Comparison of ENCODE assay signal across 8 cellular contexts in genomic region chr17:8080208-8080798, GRCh38. TPM values are rescaled to one million over a fixed set of nuclear protein-coding genes. Genes with fewer than 3 reads are reported as not detected.
DNase-seq lines count a peak whose midpoint lies in the region; ATAC-seq and TF ChIP-seq lines count a peak whose summit lies in the region.

No MANE protein-coding gene starts in this region.

- DNase-seq in MG63 = no peak
- no peak for DNase-seq in neural progenitor cell (ENCODE audit: low spot score)
- DNase-seq in effector CD4-positive, alpha-beta T cell = no peak

- H3K36me3 Mint-ChIP-seq in neural progenitor cell = no peaks in the 10 kb centered on the region

- H3K4me2 ChIP-seq in BLaER1 (peak overlapping the region; percentile 94), neural progenitor cell (peak overlapping the region; percentile 89)

- H3K36me3 ChIP-seq in BLaER1 = no peaks in the 10 kb centered on the region
- no peaks in the 10 kb centered on the region for H3K36me3 ChIP-seq in MG63
- H3K36me3 ChIP-seq in ectodermal cell (ENCODE audit: control insufficient read depth, insufficient read depth, low read length) = no peaks in the 10 kb centered on the region
- no peaks in the 10 kb centered on the region for H3K36me3 ChIP-seq in neural progenitor cell

- H3K9ac ChIP-seq in BLaER1 = no peak overlapping the region
- H3K9ac ChIP-seq in neural progenitor cell = no peak overlapping the region

- no peak for ATAC-seq in activated CD4-positive, CD25-positive, alpha-beta regulatory T cell treated with anti-CD3 and anti-CD28 coated beads, Interleukin-2, amount 50 U/mL, for 24 hours
- no peak for ATAC-seq in GM19351 (IDR thresholded peaks at IDR 0.05; ENCODE audit: unreplicated experiment)
- no peak for ATAC-seq in HG02571 (IDR thresholded peaks at IDR 0.05; ENCODE audit: unreplicated experiment)

- H4K20me1 ChIP-seq in BLaER1 (no peaks in the 10 kb centered on the region), neural progenitor cell (ENCODE audit: low read depth) (no peaks in the 10 kb centered on the region)

- no peaks in the 10 kb centered on the region for H3K79me2 ChIP-seq in neural progenitor cell (ENCODE audit: low read depth)

- H3K4me3 ChIP-seq in BLaER1 (peak overlapping the region; percentile 65), MG63 (peak overlapping the region; percentile 30; the same call in 1 of the 2 replicates), ectodermal cell (ENCODE audit: insufficient read depth, low read depth, low read length) (peak overlapping the region; percentile 51), neural progenitor cell (peak overlapping the region; percentile 69)

- no peaks in the 10 kb centered on the region for H3K4me1 Mint-ChIP-seq in neural progenitor cell

- H3K4me1 ChIP-seq in BLaER1 (peaks cover 6% of the 10 kb centered on the region; the same call in 1 of the 2 replicates), ectodermal cell (ENCODE audit: control insufficient read depth, insufficient read depth, low read length) (no peaks in the 10 kb centered on the region), neural progenitor cell (peaks cover 4% of the 10 kb centered on the region)

- peaks cover 30% of the 10 kb centered on the region for H3K27me3 Mint-ChIP-seq in neural progenitor cell (ENCODE audit: insufficient read depth, low read depth)

- peaks cover 2% of the 10 kb centered on the region for H3K9me3 Mint-ChIP-seq in neural progenitor cell

- no peak overlapping the region for H2AFZ ChIP-seq in neural progenitor cell (replicated peaks)

- peaks cover 21% of the 10 kb centered on the region for H3K27me3 ChIP-seq in BLaER1
- peaks cover 6% of the 10 kb centered on the region; the same call in 1 of the 2 replicates for H3K27me3 ChIP-seq in MG63
- H3K27me3 ChIP-seq in ectodermal cell (ENCODE audit: control insufficient read depth, insufficient read depth, low read length, poor library complexity, severe bottlenecking) = peaks cover 72% of the 10 kb centered on the region
- H3K27me3 ChIP-seq in neural progenitor cell = peaks cover 66% of the 10 kb centered on the region

- WGBS in ectodermal cell, 2 experiments = 40 to 41% methylated on average over 25 of the region's 25 CpGs

- H3K4me3 Mint-ChIP-seq in neural progenitor cell = peak overlapping the region; percentile 90

- H3K27ac ChIP-seq in BLaER1 (no peak overlapping the region), ectodermal cell (ENCODE audit: insufficient read depth, low read depth, low read length, poor library complexity, severe bottlenecking) (no peak overlapping the region), neural progenitor cell (no peak overlapping the region)

- H3F3A ChIP-seq in neural progenitor cell (ENCODE audit: low read depth) = no peaks in the 10 kb centered on the region

- no peak for TF ChIP-seq CTCF in neural progenitor cell (IDR thresholded peaks at IDR 0.05)

- H3K9me3 ChIP-seq in BLaER1 (no peaks in the 10 kb centered on the region; the same call in 1 of the 2 replicates), MG63 (no peaks in the 10 kb centered on the region), ectodermal cell (ENCODE audit: control insufficient read depth, low read length) (no peaks in the 10 kb centered on the region), neural progenitor cell (ENCODE audit: low read depth) (no peaks in the 10 kb centered on the region)

- no peak overlapping the region for H3K27ac Mint-ChIP-seq in neural progenitor cell

RNA-seq across cellular contexts. Expression of gene ALOX12B, which starts 7.2 kb away (rescaled TPM):
- not detected in 2 replicates for total RNA-seq in MG63 (2014; rRNA removed; shearing (Covaris generic); ENCODE audit: low replicate concordance)
- polyA plus RNA-seq in ectodermal cell (2013, experiment 1 of 4) = 1.6 TPM
- polyA plus RNA-seq in ectodermal cell (2013, experiment 2 of 4) = 0.39 TPM
- 0.32 TPM for polyA plus RNA-seq in ectodermal cell (2013, experiment 3 of 4)
- 0.45 TPM for polyA plus RNA-seq in ectodermal cell (2013, experiment 4 of 4)
- total RNA-seq in neural progenitor cell (ENCODE audit: low replicate concordance) = 0.28 TPM in 1 of 2 replicates, not detected in the other

RNA-seq across cellular contexts. Expression of gene ALOXE3, which starts 38.0 kb away (rescaled TPM):
- total RNA-seq in MG63 (2014; rRNA removed; shearing (Covaris generic); ENCODE audit: low replicate concordance) = not detected in 2 replicates
- polyA plus RNA-seq in ectodermal cell (2013, experiment 1 of 4) = not detected
- polyA plus RNA-seq in ectodermal cell (2013, experiment 2 of 4) = not detected
- not detected for polyA plus RNA-seq in ectodermal cell (2013, experiment 3 of 4)
- not detected for polyA plus RNA-seq in ectodermal cell (2013, experiment 4 of 4)
- not detected in 2 replicates for total RNA-seq in neural progenitor cell (ENCODE audit: low replicate concordance)

RNA-seq across cellular contexts. Expression of gene ALOX15B, which starts 41.4 kb away (rescaled TPM):
- total RNA-seq in MG63 (2014; rRNA removed; shearing (Covaris generic); ENCODE audit: low replicate concordance) = not detected in 2 replicates
- polyA plus RNA-seq in ectodermal cell (2013, experiment 1 of 4) = not detected
- polyA plus RNA-seq in ectodermal cell (2013, experiment 2 of 4) = not detected
- polyA plus RNA-seq in ectodermal cell (2013, experiment 3 of 4) = not detected
- not detected for polyA plus RNA-seq in ectodermal cell (2013, experiment 4 of 4)
- 0.06 TPM in 1 of 2 replicates, not detected in the other for total RNA-seq in neural progenitor cell (ENCODE audit: low replicate concordance)

RNA-seq across cellular contexts. Expression of gene HES7, which starts 43.6 kb away (rescaled TPM):
- not detected in 2 replicates for total RNA-seq in MG63 (2014; rRNA removed; shearing (Covaris generic); ENCODE audit: low replicate concordance)
- not detected for polyA plus RNA-seq in ectodermal cell (2013, experiment 1 of 4)
- polyA plus RNA-seq in ectodermal cell (2013, experiment 2 of 4) = 0.21 TPM
- polyA plus RNA-seq in ectodermal cell (2013, experiment 3 of 4) = 0.91 TPM
- polyA plus RNA-seq in ectodermal cell (2013, experiment 4 of 4) = 0.53 TPM
- total RNA-seq in neural progenitor cell (ENCODE audit: low replicate concordance) = 2.0 TPM in 1 of 2 replicates, not detected in the other
